Comparison of ENCODE assay signal across 29 cellular contexts in genomic region chr16:24918641-24919040, GRCh38.
"Had no signal": no experiment of that assay in that cellular context is flagged by ENCODE, and none has a peak within 500 bp of the region (broad histone marks: within the 10 kb centered on the region; RNA-seq: fewer than 3 reads in every experiment).

No MANE protein-coding gene starts in this region.

- H3K36me3 ChIP-seq: colonic mucosa had no signal

- H3K9me3 ChIP-seq: ascending aorta, colonic mucosa, left lung, neutrophil, suprapubic skin, tibial artery had no signal

- H3K4me3 ChIP-seq: ascending aorta, cardiac muscle cell, colonic mucosa, left lung, lung, skin epidermis, suprapubic skin, tibial artery had no signal

- H3K4me1 ChIP-seq: ascending aorta, colonic mucosa, left lung, suprapubic skin, tibial artery had no signal

- H3K27ac Mint-ChIP-seq: activated CD8-positive, alpha-beta T cell treated with anti-CD3 and anti-CD28 coated beads, Interleukin-2, amount 10 ng/mL, durations not matched to agents 7 days and 5 days; activated naive CD4-positive, alpha-beta T cell treated with anti-CD3 and anti-CD28 coated beads for 36 hours; activated naive CD8-positive, alpha-beta T cell treated with anti-CD3 and anti-CD28 coated beads for 36 hours; activated T-helper 1 cell treated with anti-CD3 and anti-CD28 coated beads, Interleukin-12 subunit alpha, Interleukin-12 subunit beta, Interleukin-2, Interleukin-4 antibody, amounts not matched to agents 30 ng/mL and 10 ng/mL and 1 ng/mL, durations not matched to agents 14 hours and 24 hours and 36 hours; brain; progenitor cell of endocrine pancreas; T-helper 1 cell treated with Interleukin-12 subunit alpha and Interleukin-12 subunit beta and Interleukin-4 antibody, amounts not matched to agents 30 μg/mL and 1 μg/mL, for 36 hours had no signal

- H3K4me3 Mint-ChIP-seq: activated B cell treated with CpG ODN at 0.5 μM for 24 hours; activated CD4-positive, alpha-beta T cell treated with anti-CD3 and anti-CD28 coated beads for 36 hours; activated CD8-positive, alpha-beta T cell treated with anti-CD3 and anti-CD28 coated beads, Interleukin-2, amount 10 ng/mL, durations not matched to agents 7 days and 5 days; activated naive CD4-positive, alpha-beta T cell treated with anti-CD3 and anti-CD28 coated beads for 36 hours; activated naive CD8-positive, alpha-beta T cell treated with anti-CD3 and anti-CD28 coated beads for 36 hours; activated T-helper 1 cell treated with anti-CD3 and anti-CD28 coated beads, Interleukin-12 subunit alpha, Interleukin-12 subunit beta, Interleukin-2, Interleukin-4 antibody, amounts not matched to agents 30 ng/mL and 10 ng/mL and 1 ng/mL, durations not matched to agents 14 hours and 24 hours and 36 hours; brain; nephron progenitor cell; T-helper 1 cell treated with Interleukin-12 subunit alpha and Interleukin-12 subunit beta and Interleukin-4 antibody, amounts not matched to agents 30 μg/mL and 1 μg/mL, for 36 hours had no signal

- H3K27me3 Mint-ChIP-seq: activated B cell treated with CpG ODN at 0.5 μM for 24 hours; activated CD4-positive, alpha-beta T cell treated with anti-CD3 and anti-CD28 coated beads for 36 hours; activated naive CD8-positive, alpha-beta T cell treated with anti-CD3 and anti-CD28 coated beads for 36 hours; brain; progenitor cell of endocrine pancreas had no signal

- H3K4me1 Mint-ChIP-seq: brain, nephron progenitor cell had no signal

- ATAC-seq: activated CD4-positive, alpha-beta T cell treated with anti-CD3 and anti-CD28 coated beads for 36 hours; activated CD8-positive, alpha-beta T cell treated with anti-CD3 and anti-CD28 coated beads, Interleukin-2, amount 10 ng/mL, durations not matched to agents 7 days and 5 days; left lung; sciatic nerve had no signal

- H3K9me3 Mint-ChIP-seq: activated B cell treated with CpG ODN at 0.5 μM for 24 hours; activated naive CD4-positive, alpha-beta T cell treated with anti-CD3 and anti-CD28 coated beads for 36 hours; activated naive CD8-positive, alpha-beta T cell treated with anti-CD3 and anti-CD28 coated beads for 36 hours; activated T-helper 1 cell treated with anti-CD3 and anti-CD28 coated beads, Interleukin-12 subunit alpha, Interleukin-12 subunit beta, Interleukin-2, Interleukin-4 antibody, amounts not matched to agents 30 ng/mL and 10 ng/mL and 1 ng/mL, durations not matched to agents 14 hours and 24 hours and 36 hours; brain; T-helper 1 cell treated with Interleukin-12 subunit alpha and Interleukin-12 subunit beta and Interleukin-4 antibody, amounts not matched to agents 30 μg/mL and 1 μg/mL, for 36 hours had no signal

- DNase-seq: activated B cell treated with CpG ODN at 0.5 μM for 24 hours; activated CD4-positive, alpha-beta T cell treated with anti-CD3 and anti-CD28 coated beads for 36 hours; activated CD8-positive, alpha-beta T cell treated with anti-CD3 and anti-CD28 coated beads, Interleukin-2, amount 10 ng/mL, durations not matched to agents 7 days and 5 days; activated effector memory CD4-positive, alpha-beta T cell treated with anti-CD3 and anti-CD28 coated beads, Interleukin-2, amount 50 U/mL, for 16 hours; activated naive CD4-positive, alpha-beta T cell treated with anti-CD3 and anti-CD28 coated beads for 36 hours; activated naive CD8-positive, alpha-beta T cell treated with anti-CD3 and anti-CD28 coated beads for 36 hours; activated T-cell treated with anti-CD3 and anti-CD28 coated beads, Interleukin-2, amount 50 U/mL, for 1 hour; cerebellar nuclear complex; colonic mucosa; effector CD8-positive, alpha-beta T cell; kidney glomerular epithelial cell; left lung; nephron progenitor cell; stimulated activated CD4-positive, alpha-beta T cell treated with anti-CD3 and anti-CD28 coated beads, Interleukin-4, amount 100 ng/mL, for 4 hours; stimulated activated CD8-positive, alpha-beta memory T cell treated with anti-CD3 and anti-CD28 coated beads, Interleukin-4, amount 100 ng/mL, for 48 hours; stimulated activated naive CD4-positive, alpha-beta T cell; T-helper 9 cell; tibial artery had no signal
